Comparison of ENCODE assay signal across 21 cellular contexts in genomic region chr4:147960971-147961370, GRCh38.
A peak's percentile ranks its signal among the peaks of the same experiment; 100 is the strongest.
DNase-seq lines count a peak whose midpoint lies in the region; ATAC-seq and TF ChIP-seq lines count a peak whose summit lies in the region.
"Had no signal": no experiment of that assay in that cellular context is flagged by ENCODE, and none has a peak within 500 bp of the region (broad histone marks: within the 10 kb centered on the region; RNA-seq: fewer than 3 reads in every experiment).

No MANE protein-coding gene starts in this region.

- no peak for TF ChIP-seq POLR2A in erythroblast (IDR thresholded peaks at IDR 0.05; ENCODE audit: low read length)

- no peak for TF ChIP-seq RAD21 in SK-N-SH (IDR thresholded peaks at IDR 0.05; ENCODE audit: low read length)

- H2AFZ ChIP-seq in SK-N-SH (ENCODE audit: low read depth) = no peak overlapping the region

- H3F3A ChIP-seq in SK-N-SH (replicated peaks; ENCODE audit: insufficient read depth) = no peaks in the 10 kb centered on the region

- H3K27me3 ChIP-seq in SK-N-SH (ENCODE audit: insufficient read depth) = no peaks in the 10 kb centered on the region
- H3K27me3 ChIP-seq: tibial nerve had no signal

- no peak overlapping the region for H3K4me2 ChIP-seq in SK-N-SH
- H3K4me2 ChIP-seq: KMS-11 had no signal

- H3K27me3 Mint-ChIP-seq in MCF 10A (ENCODE audit: insufficient read depth, unreplicated experiment) = no peaks in the 10 kb centered on the region
- H3K27me3 Mint-ChIP-seq: B cell had no signal

- peaks cover 14% of the 10 kb centered on the region for H3K36me3 Mint-ChIP-seq in MCF 10A (ENCODE audit: insufficient read depth, unreplicated experiment)
- H3K36me3 Mint-ChIP-seq: stimulated activated effector memory CD8-positive, alpha-beta T cell treated with anti-CD3 and anti-CD28 coated beads, Interleukin-12 subunit alpha, Interleukin-12 subunit beta, amount 100 ng/mL, for 72 hours had no signal

- H3K4me1 Mint-ChIP-seq in MCF 10A (ENCODE audit: insufficient read depth, unreplicated experiment) = no peaks in the 10 kb centered on the region
- H3K4me1 Mint-ChIP-seq: B cell had no signal

- POLR2A ChIA-PET in SK-N-SH (lab: Yijun Ruan, JAX) (no interaction called here), MCF 10A (lab: Yijun Ruan, JAX) (interaction anchor here (0.7 kb wide), 1 partner anchor 876 kb away, joined by 3 read pairs; no protein-coding TSS in a partner anchor)

- peaks cover 18 to 30% of the 10 kb centered on the region in 2 experiments for H3K36me3 ChIP-seq in SK-N-SH (replicated peaks in 1 of 2; ENCODE audit: control insufficient read depth in 1 of 2, insufficient read depth in 2 of 2, low read length in 1 of 2)

- no peak for TF ChIP-seq CTCF in SK-N-SH (IDR thresholded peaks at IDR 0.05)
- no peak for TF ChIP-seq CTCF in MCF 10A (IDR thresholded peaks at IDR 0.05; ENCODE audit: unreplicated experiment)

- no peak for ATAC-seq in SK-N-SH treated with all-trans-retinoic acid at 6 μM for 48 hours
- ATAC-seq in HG02623 (IDR thresholded peaks at IDR 0.05; ENCODE audit: unreplicated experiment) = peak; percentile 79
- ATAC-seq in HG03175 (IDR thresholded peaks at IDR 0.05; ENCODE audit: unreplicated experiment) = peak; percentile 85
- no peak for ATAC-seq in GM19035 (IDR thresholded peaks at IDR 0.05; ENCODE audit: unreplicated experiment)
- ATAC-seq: stimulated activated effector memory CD8-positive, alpha-beta T cell treated with anti-CD3 and anti-CD28 coated beads, Interleukin-12 subunit alpha, Interleukin-12 subunit beta, amount 100 ng/mL, for 72 hours had no signal

- DNase-seq in SK-N-SH = no peak
- peak; percentile 38 for DNase-seq in renal cortical epithelial cell (ENCODE audit: low read depth)
- DNase-seq in erythroblast (lab: John Stamatoyannopoulos, UW) = no peak
- no peak for DNase-seq in MCF 10A (ENCODE audit: unreplicated experiment)
- DNase-seq: activated CD4-positive, alpha-beta T cell treated with anti-CD3 and anti-CD28 coated beads for 48 hours; activated effector memory CD4-positive, alpha-beta T cell treated with anti-CD3 and anti-CD28 coated beads, Interleukin-2, amount 50 U/mL, for 16 hours; Calu3; EL; foreskin melanocyte; midbrain; NCI-H1092; NCI-H2081 had no signal

- H3K9ac ChIP-seq in SK-N-SH = no peak overlapping the region
- H3K9ac ChIP-seq: KMS-11 had no signal

- no peaks in the 10 kb centered on the region for H3K9me3 Mint-ChIP-seq in MCF 10A (ENCODE audit: unreplicated experiment)
- H3K9me3 Mint-ChIP-seq: stimulated activated effector memory CD8-positive, alpha-beta T cell treated with anti-CD3 and anti-CD28 coated beads, Interleukin-12 subunit alpha, Interleukin-12 subunit beta, amount 100 ng/mL, for 72 hours had no signal

- no peak overlapping the region for H3K4me3 Mint-ChIP-seq in MCF 10A (ENCODE audit: unreplicated experiment)
- H3K4me3 Mint-ChIP-seq: B cell; stimulated activated effector memory CD8-positive, alpha-beta T cell treated with anti-CD3 and anti-CD28 coated beads, Interleukin-12 subunit alpha, Interleukin-12 subunit beta, amount 100 ng/mL, for 72 hours had no signal

- intact Hi-C loops in MCF 10A (cut with micrococcal nuclease) = no loop called here

- H3K4me1 ChIP-seq in SK-N-SH (ENCODE audit: control insufficient read depth in 1 of 2, insufficient read depth in 2 of 2, low read depth in 1 of 2, low read length in 1 of 2) = no peaks in the 10 kb centered on the region; a peak in 2 of 4 replicates

- WGBS in SK-N-SH (ENCODE audit: low lambda C conversion rate) = 94% methylated on average over 5 of the region's 5 CpGs

- H3K9me3 ChIP-seq in SK-N-SH = no peaks in the 10 kb centered on the region
- H3K9me3 ChIP-seq: tibial nerve had no signal

- no TSS peak for BruUV-seq in MCF 10A (replicated peaks; lab: Mats Ljungman, UMichigan)

- no peaks in the 10 kb centered on the region for H4K20me1 ChIP-seq in SK-N-SH (ENCODE audit: insufficient read depth)

- CTCF ChIA-PET in SK-N-SH (lab: Yijun Ruan, JAX) = interaction anchor here (1.1 kb wide), 1 partner anchor 36 kb away, joined by 3 read pairs; no protein-coding TSS in a partner anchor
- CTCF ChIA-PET in MCF 10A (lab: Yijun Ruan, JAX) = no interaction called here

- no peak overlapping the region for H3K27ac Mint-ChIP-seq in MCF 10A (ENCODE audit: low read depth, unreplicated experiment)
- H3K27ac Mint-ChIP-seq: B cell; stimulated activated effector memory CD8-positive, alpha-beta T cell treated with anti-CD3 and anti-CD28 coated beads, Interleukin-12 subunit alpha, Interleukin-12 subunit beta, amount 100 ng/mL, for 72 hours had no signal

- H3K4me3 ChIP-seq in SK-N-SH (ENCODE audit: low read depth in 2 of 2, low read length in 1 of 2) = no peak overlapping the region
- H3K4me3 ChIP-seq: tibial nerve had no signal

- H3K27ac ChIP-seq in SK-N-SH (ENCODE audit: low read depth in 2 of 2, low read length in 1 of 2) = no peak overlapping the region
- H3K27ac ChIP-seq: 22Rv1, KMS-11, tibial nerve had no signal

- H3K9me2 ChIP-seq in SK-N-SH = no peaks in the 10 kb centered on the region

- no peak for TF ChIP-seq EP300 in SK-N-SH (IDR thresholded peaks at IDR 0.05; ENCODE audit: borderline replicate concordance in 1 of 2, low read depth in 1 of 2, low read length in 1 of 2)

- H3K79me2 ChIP-seq in SK-N-SH (ENCODE audit: insufficient read depth) = no peaks in the 10 kb centered on the region

TF ChIP-seq in SK-N-SH treated with all-trans-retinoic acid at 6 μM for 48 hours, 23 proteins besides CTCF, POLR2A, EP300 and RAD21:
- TF ChIP-seq TOX (CRISPR knock-in tag; IDR thresholded peaks at IDR 0.05; ENCODE audit: borderline replicate concordance) = no peak
- no peak for TF ChIP-seq TSHZ2 (CRISPR knock-in tag; IDR thresholded peaks at IDR 0.05)
- TF ChIP-seq ZNF565 (CRISPR knock-in tag; conservative IDR thresholded peaks at IDR 0.05; ENCODE audit: low read depth) = no peak
- peak; percentile 78; the same call in 1 of the 2 replicates for TF ChIP-seq ZFP3 (CRISPR knock-in tag; IDR thresholded peaks at IDR 0.05)

TF ChIP-seq in SK-N-SH, 30 proteins besides CTCF, POLR2A, EP300 and RAD21:
- no peak for TF ChIP-seq FOXM1 (IDR thresholded peaks at IDR 0.05; ENCODE audit: low read depth)
- TF ChIP-seq FOSL2 (IDR thresholded peaks at IDR 0.05; ENCODE audit: borderline replicate concordance, low read depth) = no peak
- no peak for TF ChIP-seq SIN3A (IDR thresholded peaks at IDR 0.05; ENCODE audit: borderline replicate concordance, low read depth, low read length)
- TF ChIP-seq RFX5 (IDR thresholded peaks at IDR 0.05; ENCODE audit: low read length) = no peak
- TF ChIP-seq IRF3 (IDR thresholded peaks at IDR 0.05; ENCODE audit: low read depth, low read length) = no peak
- no peak for TF ChIP-seq JUND (IDR thresholded peaks at IDR 0.05)
- no peak for TF ChIP-seq USF2 (IDR thresholded peaks at IDR 0.05; ENCODE audit: borderline replicate concordance, low read depth, low read length)
- no peak for TF ChIP-seq GATA2 (CRISPR knock-in tag; IDR thresholded peaks at IDR 0.05)
- no peak for TF ChIP-seq NFIC (IDR thresholded peaks at IDR 0.05; ENCODE audit: borderline replicate concordance)
- no peak for TF ChIP-seq EZH2phosphoT487 (IDR thresholded peaks at IDR 0.05; ENCODE audit: borderline replicate concordance, low read depth)
- TF ChIP-seq USF1 (IDR thresholded peaks at IDR 0.05; ENCODE audit: borderline replicate concordance, low read depth) = no peak
- TF ChIP-seq NRF1 (IDR thresholded peaks at IDR 0.05; ENCODE audit: low read depth, low read length) = no peak
- TF ChIP-seq FOXJ3 (CRISPR knock-in tag; IDR thresholded peaks at IDR 0.05) = no peak
- no peak for TF ChIP-seq TAF1 (IDR thresholded peaks at IDR 0.05; ENCODE audit: borderline replicate concordance, low read depth, low read length)
- no peak for TF ChIP-seq RXRA (IDR thresholded peaks at IDR 0.05; ENCODE audit: borderline replicate concordance, low read depth)
- no peak for TF ChIP-seq RCOR1 (IDR thresholded peaks at IDR 0.05; ENCODE audit: low read length)
- no peak for TF ChIP-seq PBX3 (IDR thresholded peaks at IDR 0.05)
- TF ChIP-seq SMC3 (IDR thresholded peaks at IDR 0.05; ENCODE audit: low read depth, low read length) = no peak
- no peak for TF ChIP-seq TCF12 (IDR thresholded peaks at IDR 0.05)

Comparison
In these comparisons a context has a peak if more than half of its experiments do, and no peak if none do; other contexts are left out.
1. ATAC-seq: peak in HG02623 (single experiment) and HG03175 (single experiment); none in SK-N-SH treated with all-trans-retinoic acid at 6 μM for 48 hours (single experiment) and GM19035 (single experiment).